Comparison of ENCODE assay signal across 1 cellular context in the genomic region with DNA sequence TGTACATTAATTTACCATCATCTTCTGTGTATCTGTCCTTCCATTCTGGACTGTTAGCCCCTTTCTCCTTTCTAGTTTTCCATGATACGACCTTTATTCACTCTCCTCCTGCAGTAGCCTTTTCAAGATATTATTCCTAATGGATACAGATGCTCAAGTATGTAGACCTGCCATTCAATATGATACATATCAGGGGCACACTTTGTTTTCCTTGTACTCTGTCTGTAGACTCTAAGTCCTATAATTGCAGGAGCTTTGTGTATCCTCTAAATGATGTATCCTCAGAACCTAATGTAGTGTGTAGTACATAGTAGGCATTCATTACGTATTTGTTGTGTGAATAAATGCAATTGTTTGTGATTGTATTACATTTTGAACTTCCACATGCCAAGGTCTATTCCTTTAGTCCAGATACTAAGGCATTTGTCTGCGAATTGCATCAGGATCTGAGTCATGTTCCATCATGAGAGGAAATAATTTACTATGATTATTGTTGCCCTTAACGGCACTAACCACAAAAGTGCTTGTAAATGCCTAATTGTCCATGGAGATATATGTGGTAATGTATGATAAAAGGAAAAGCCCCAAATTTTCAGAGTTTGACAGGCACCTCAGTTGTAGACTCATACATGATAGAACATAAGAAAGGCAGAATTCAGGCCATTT.
TF ChIP-seq lines count a peak whose summit lies in the region.

No MANE protein-coding gene starts in this region.

TF ChIP-seq in WTC11, 78 proteins besides CTCF, POLR2A, EP300 and RAD21 (continued from another document):
- TF ChIP-seq, protein P1, sequence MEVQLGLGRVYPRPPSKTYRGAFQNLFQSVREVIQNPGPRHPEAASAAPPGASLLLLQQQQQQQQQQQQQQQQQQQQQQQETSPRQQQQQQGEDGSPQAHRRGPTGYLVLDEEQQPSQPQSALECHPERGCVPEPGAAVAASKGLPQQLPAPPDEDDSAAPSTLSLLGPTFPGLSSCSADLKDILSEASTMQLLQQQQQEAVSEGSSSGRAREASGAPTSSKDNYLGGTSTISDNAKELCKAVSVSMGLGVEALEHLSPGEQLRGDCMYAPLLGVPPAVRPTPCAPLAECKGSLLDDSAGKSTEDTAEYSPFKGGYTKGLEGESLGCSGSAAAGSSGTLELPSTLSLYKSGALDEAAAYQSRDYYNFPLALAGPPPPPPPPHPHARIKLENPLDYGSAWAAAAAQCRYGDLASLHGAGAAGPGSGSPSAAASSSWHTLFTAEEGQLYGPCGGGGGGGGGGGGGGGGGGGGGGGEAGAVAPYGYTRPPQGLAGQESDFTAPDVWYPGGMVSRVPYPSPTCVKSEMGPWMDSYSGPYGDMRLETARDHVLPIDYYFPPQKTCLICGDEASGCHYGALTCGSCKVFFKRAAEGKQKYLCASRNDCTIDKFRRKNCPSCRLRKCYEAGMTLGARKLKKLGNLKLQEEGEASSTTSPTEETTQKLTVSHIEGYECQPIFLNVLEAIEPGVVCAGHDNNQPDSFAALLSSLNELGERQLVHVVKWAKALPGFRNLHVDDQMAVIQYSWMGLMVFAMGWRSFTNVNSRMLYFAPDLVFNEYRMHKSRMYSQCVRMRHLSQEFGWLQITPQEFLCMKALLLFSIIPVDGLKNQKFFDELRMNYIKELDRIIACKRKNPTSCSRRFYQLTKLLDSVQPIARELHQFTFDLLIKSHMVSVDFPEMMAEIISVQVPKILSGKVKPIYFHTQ (CRISPR knock-in tag; IDR thresholded peaks at IDR 0.05) = no peak
- TF ChIP-seq NFE2L1 (CRISPR knock-in tag; IDR thresholded peaks at IDR 0.05) (no peak), SMAD3 (CRISPR knock-in tag; IDR thresholded peaks at IDR 0.05; ENCODE audit: borderline replicate concordance) (no peak), NFYB (CRISPR knock-in tag; conservative IDR thresholded peaks at IDR 0.05; ENCODE audit: low read depth) (no peak)
- TF ChIP-seq, protein P2, sequence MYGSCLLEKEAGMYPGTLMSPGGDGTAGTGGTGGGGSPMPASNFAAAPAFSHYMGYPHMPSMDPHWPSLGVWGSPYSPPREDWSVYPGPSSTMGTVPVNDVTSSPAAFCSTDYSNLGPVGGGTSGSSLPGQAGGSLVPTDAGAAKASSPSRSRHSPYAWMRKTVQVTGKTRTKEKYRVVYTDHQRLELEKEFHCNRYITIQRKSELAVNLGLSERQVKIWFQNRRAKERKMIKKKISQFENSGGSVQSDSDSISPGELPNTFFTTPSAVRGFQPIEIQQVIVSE (CRISPR knock-in tag; IDR thresholded peaks at IDR 0.05; ENCODE audit: borderline replicate concordance) = no peak
